Comparison of ENCODE assay signal across 23 cellular contexts in genomic region chr4:166498541-166498940, GRCh38.
"Had no signal": no experiment of that assay in that cellular context is flagged by ENCODE, and none has a peak within 500 bp of the region (broad histone marks: within the 10 kb centered on the region; RNA-seq: fewer than 3 reads in every experiment).

No MANE protein-coding gene starts in this region.

- H3K27ac Mint-ChIP-seq: activated naive CD8-positive, alpha-beta T cell; activated T-helper 1 cell treated with anti-CD3 and anti-CD28 coated beads, Interleukin-12 subunit alpha, Interleukin-12 subunit beta, Interleukin-2, Interleukin-4 antibody, amounts not matched to agents 30 ng/mL and 10 ng/mL and 1 ng/mL, durations not matched to agents 14 hours and 24 hours and 36 hours; dendritic cell treated with granulocyte-macrophage colony-stimulating factor and Interleukin-4, amounts not matched to agents 40 ng/mL and 50 ng/mL, for 4 days; immature natural killer cell; naive B cell; stimulated activated naive CD8-positive, alpha-beta T cell treated with anti-CD3 and anti-CD28 coated beads, Interleukin-15, Interleukin-2, amounts not matched to agents 100 ng/mL and 50 ng/mL, for 24 hours had no signal

- H3K27ac ChIP-seq: esophagus muscularis mucosa, gastrocnemius medialis, heart left ventricle, prostate gland, right atrium auricular region, vagina, WERI-Rb-1 had no signal

- H3K36me3 Mint-ChIP-seq: activated naive CD8-positive, alpha-beta T cell; immature natural killer cell; naive B cell had no signal

- H3K27me3 ChIP-seq: esophagus muscularis mucosa, gastrocnemius medialis, right atrium auricular region, vagina had no signal

- DNase-seq: activated CD4-positive, alpha-beta T cell treated with anti-CD3 and anti-CD28 coated beads, Interleukin-2, amount 50 U/mL, for 48 hours; activated gamma-delta T cell treated with Interleukin-2 at 50 U/mL for 16 hours; amygdala; effector memory CD4-positive, alpha-beta T cell; gastrocnemius medialis; heart left ventricle; immature natural killer cell; left ventricle myocardium superior; mucosa of descending colon; naive B cell; SW 1271; T-helper 2 cell; trophoblast cell; WERI-Rb-1 had no signal

- H3K4me1 Mint-ChIP-seq: immature natural killer cell, naive B cell had no signal

- H3K9me3 ChIP-seq: esophagus muscularis mucosa, gastrocnemius medialis, heart left ventricle, mucosa of descending colon, prostate gland, right atrium auricular region, vagina had no signal

- H3K9me3 Mint-ChIP-seq: activated T-helper 1 cell treated with anti-CD3 and anti-CD28 coated beads, Interleukin-12 subunit alpha, Interleukin-12 subunit beta, Interleukin-2, Interleukin-4 antibody, amounts not matched to agents 30 ng/mL and 10 ng/mL and 1 ng/mL, durations not matched to agents 14 hours and 24 hours and 36 hours; dendritic cell treated with granulocyte-macrophage colony-stimulating factor and Interleukin-4, amounts not matched to agents 40 ng/mL and 50 ng/mL, for 4 days had no signal

- ATAC-seq: gastrocnemius medialis, heart left ventricle, left ventricle myocardium superior, mucosa of descending colon had no signal

- H3K27me3 Mint-ChIP-seq: activated naive CD8-positive, alpha-beta T cell; dendritic cell treated with granulocyte-macrophage colony-stimulating factor and Interleukin-4, amounts not matched to agents 40 ng/mL and 50 ng/mL, for 4 days; naive B cell; stimulated activated naive CD8-positive, alpha-beta T cell treated with anti-CD3 and anti-CD28 coated beads, Interleukin-15, Interleukin-2, amounts not matched to agents 100 ng/mL and 50 ng/mL, for 24 hours had no signal

- H3K4me3 ChIP-seq: esophagus muscularis mucosa, gastrocnemius medialis, heart left ventricle, mucosa of descending colon, prostate gland, right atrium auricular region, vagina had no signal

- H3K4me3 Mint-ChIP-seq: activated naive CD8-positive, alpha-beta T cell; activated T-helper 1 cell treated with anti-CD3 and anti-CD28 coated beads, Interleukin-12 subunit alpha, Interleukin-12 subunit beta, Interleukin-2, Interleukin-4 antibody, amounts not matched to agents 30 ng/mL and 10 ng/mL and 1 ng/mL, durations not matched to agents 14 hours and 24 hours and 36 hours; dendritic cell treated with granulocyte-macrophage colony-stimulating factor and Interleukin-4, amounts not matched to agents 40 ng/mL and 50 ng/mL, for 4 days; immature natural killer cell; naive B cell; neural crest cell; stimulated activated naive CD8-positive, alpha-beta T cell treated with anti-CD3 and anti-CD28 coated beads, Interleukin-15, Interleukin-2, amounts not matched to agents 100 ng/mL and 50 ng/mL, for 24 hours had no signal

- H3K36me3 ChIP-seq: esophagus muscularis mucosa, gastrocnemius medialis, heart left ventricle, prostate gland, right atrium auricular region, vagina, WERI-Rb-1 had no signal

- H3K4me1 ChIP-seq: esophagus muscularis mucosa, gastrocnemius medialis, heart left ventricle, prostate gland, right atrium auricular region, vagina had no signal
